Comparison of ENCODE assay signal across 27 cellular contexts in the genomic region with DNA sequence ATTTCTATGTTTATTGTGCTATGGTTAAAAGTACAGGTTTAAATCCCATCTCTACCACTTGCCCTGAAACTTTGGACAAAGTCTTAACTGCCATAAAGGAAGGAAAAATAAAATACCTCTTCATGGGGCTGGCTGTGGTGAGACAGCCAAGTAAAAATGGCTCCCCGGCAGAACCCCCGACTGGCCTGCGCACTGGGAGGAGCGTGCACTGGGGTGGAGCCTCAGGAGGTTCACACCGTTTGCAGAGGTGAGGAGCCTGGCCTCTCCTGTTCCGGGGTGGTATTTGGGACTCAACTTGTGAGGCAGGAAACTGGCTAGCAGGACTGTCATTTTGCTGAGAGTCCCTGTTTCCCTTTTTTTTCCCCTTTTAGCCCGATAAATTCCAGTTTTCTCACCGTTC.
"Had no signal": no experiment of that assay in that cellular context is flagged by ENCODE, and none has a peak within 500 bp of the region (broad histone marks: within the 10 kb centered on the region; RNA-seq: fewer than 3 reads in every experiment).

No MANE protein-coding gene starts in this region.

- H3K9me3 ChIP-seq: neutrophil, pancreas, psoas muscle, right lobe of liver, sigmoid colon, stomach, tibial artery, upper lobe of left lung, vagina had no signal

- FAIRE-seq: pancreas, small intestine, urothelium cell line had no signal

- H3K9me3 Mint-ChIP-seq: naive thymus-derived CD4-positive, alpha-beta T cell; neural crest cell; stimulated activated effector memory CD8-positive, alpha-beta T cell treated with anti-CD3 and anti-CD28 coated beads, Interleukin-12 subunit alpha, Interleukin-12 subunit beta, amount 100 ng/mL, for 72 hours; stimulated activated naive CD8-positive, alpha-beta T cell treated with anti-CD3 and anti-CD28 coated beads, Interleukin-15, Interleukin-2, amounts not matched to agents 100 ng/mL and 50 ng/mL, for 24 hours had no signal

- H3K27ac Mint-ChIP-seq: naive thymus-derived CD4-positive, alpha-beta T cell; natural killer cell; nephron; progenitor cell of endocrine pancreas; stimulated activated effector memory CD8-positive, alpha-beta T cell treated with anti-CD3 and anti-CD28 coated beads, Interleukin-12 subunit alpha, Interleukin-12 subunit beta, amount 100 ng/mL, for 72 hours; stimulated activated naive B cell treated with anti-CD40 and anti-IgM and Interleukin-4, amounts not matched to agents 10 μg/mL and 1 μg/mL and 100 μg/mL, for 72 hours; stimulated activated naive CD8-positive, alpha-beta T cell treated with anti-CD3 and anti-CD28 coated beads, Interleukin-15, Interleukin-2, amounts not matched to agents 100 ng/mL and 50 ng/mL, for 24 hours had no signal

- H3K27me3 Mint-ChIP-seq: progenitor cell of endocrine pancreas had no signal

- H3K27ac ChIP-seq: neutrophil, pancreas, psoas muscle, right lobe of liver, sigmoid colon, stomach, tibial artery, upper lobe of left lung, vagina had no signal

- H3K4me3 ChIP-seq: pancreas, psoas muscle, right lobe of liver, sigmoid colon, stomach, tibial artery, upper lobe of left lung, vagina had no signal

- H3K4me1 Mint-ChIP-seq: nephron; neural crest cell; stimulated activated effector memory CD8-positive, alpha-beta T cell treated with anti-CD3 and anti-CD28 coated beads, Interleukin-12 subunit alpha, Interleukin-12 subunit beta, amount 100 ng/mL, for 72 hours had no signal

- H3K4me1 ChIP-seq: pancreas, right lobe of liver, sigmoid colon, stomach, tibial artery, upper lobe of left lung, vagina had no signal

- H3K27me3 ChIP-seq: pancreas, right lobe of liver, sigmoid colon, stomach, tibial artery, upper lobe of left lung, vagina had no signal

- ATAC-seq: naive thymus-derived CD4-positive, alpha-beta T cell; natural killer cell; pancreas; psoas muscle; right cardiac atrium; right lobe of liver; stimulated activated effector memory CD8-positive, alpha-beta T cell treated with anti-CD3 and anti-CD28 coated beads, Interleukin-12 subunit alpha, Interleukin-12 subunit beta, amount 100 ng/mL, for 72 hours; stimulated activated naive B cell treated with anti-CD40 and anti-IgM and Interleukin-4, amounts not matched to agents 10 μg/mL and 1 μg/mL and 100 μg/mL, for 72 hours had no signal

- H3K36me3 Mint-ChIP-seq: naive thymus-derived CD4-positive, alpha-beta T cell; natural killer cell; stimulated activated effector memory CD8-positive, alpha-beta T cell treated with anti-CD3 and anti-CD28 coated beads, Interleukin-12 subunit alpha, Interleukin-12 subunit beta, amount 100 ng/mL, for 72 hours; stimulated activated naive B cell treated with anti-CD40 and anti-IgM and Interleukin-4, amounts not matched to agents 10 μg/mL and 1 μg/mL and 100 μg/mL, for 72 hours had no signal

- H3K36me3 ChIP-seq: neutrophil, pancreas, right lobe of liver, sigmoid colon, stomach, tibial artery, upper lobe of left lung, vagina had no signal

- DNase-seq: naive thymus-derived CD4-positive, alpha-beta T cell; natural killer cell; nucleus accumbens; pancreas; psoas muscle; right cardiac atrium; right lobe of liver; sigmoid colon; small intestine; stimulated activated CD4-positive, alpha-beta T cell treated with anti-CD3 and anti-CD28 coated beads, Interleukin-15, amount 100 ng/mL, for 24 hours; stimulated activated CD4-positive, alpha-beta T cell treated with anti-CD3 and anti-CD28 coated beads, Interleukin-2, amount 100 ng/mL, for 24 hours; stimulated activated CD4-positive, alpha-beta T cell treated with anti-CD3 and anti-CD28 coated beads, Interleukin-2, amount 100 ng/mL, for 48 hours; stimulated activated CD4-positive, alpha-beta T cell treated with anti-CD3 and anti-CD28 coated beads, Interleukin-4, amount 100 ng/mL, for 24 hours; stimulated activated naive B cell treated with anti-CD40 and anti-IgM and Interleukin-4, amounts not matched to agents 10 μg/mL and 1 μg/mL and 100 μg/mL, for 72 hours; stimulated activated naive CD4-positive, alpha-beta T cell treated with Interleukin-2 at 50 U/mL for 16 hours; stomach; tibial artery; trophoblast cell had no signal

- H3K4me3 Mint-ChIP-seq: naive thymus-derived CD4-positive, alpha-beta T cell; natural killer cell; nephron; neural crest cell; stimulated activated effector memory CD8-positive, alpha-beta T cell treated with anti-CD3 and anti-CD28 coated beads, Interleukin-12 subunit alpha, Interleukin-12 subunit beta, amount 100 ng/mL, for 72 hours; stimulated activated naive B cell treated with anti-CD40 and anti-IgM and Interleukin-4, amounts not matched to agents 10 μg/mL and 1 μg/mL and 100 μg/mL, for 72 hours; stimulated activated naive CD8-positive, alpha-beta T cell treated with anti-CD3 and anti-CD28 coated beads, Interleukin-15, Interleukin-2, amounts not matched to agents 100 ng/mL and 50 ng/mL, for 24 hours had no signal
